In genomic region chr18:48226401-48226800, GRCh38 we compare ENCODE assay signal across 26 cellular contexts.
"Had no signal": no experiment of that assay in that cellular context is flagged by ENCODE, and none has a peak within 500 bp of the region (broad histone marks: within the 10 kb centered on the region; RNA-seq: fewer than 3 reads in every experiment).

No MANE protein-coding gene starts in this region.

- H3K9me3 Mint-ChIP-seq: activated naive CD4-positive, alpha-beta T cell treated with anti-CD3 and anti-CD28 coated beads, Interleukin-2, amount 50 U/mL, for 72 hours; activated T-cell treated with anti-CD3 and anti-CD28 coated beads, Interleukin-2, amount 50 U/mL, for 72 hours; activated T-helper 17 cell treated with anti-CD3 and anti-CD28 coated beads, Interleukin-2, amount 50 U/mL, for 72 hours; T-helper 2 cell treated with Interferon-gamma antibody and Interleukin-4, amounts not matched to agents 5 μg/mL and 100 μg/mL, for 36 hours had no signal

- H3K27me3 ChIP-seq: adrenal gland, body of pancreas, breast epithelium had no signal

- H3K4me3 ChIP-seq: adrenal gland, body of pancreas, breast epithelium, K562 had no signal

- H3K36me3 Mint-ChIP-seq: activated naive CD4-positive, alpha-beta T cell treated with anti-CD3 and anti-CD28 coated beads, Interleukin-2, amount 50 U/mL, for 72 hours had no signal

- H3K4me3 Mint-ChIP-seq: activated T-cell treated with anti-CD3 and anti-CD28 coated beads, Interleukin-2, amount 50 U/mL, for 72 hours had no signal

- H3K27ac Mint-ChIP-seq: activated T-cell treated with anti-CD3 and anti-CD28 coated beads, Interleukin-2, amount 50 U/mL, for 72 hours; activated T-helper 17 cell treated with anti-CD3 and anti-CD28 coated beads, Interleukin-2, amount 50 U/mL, for 72 hours had no signal

- ATAC-seq: activated naive CD4-positive, alpha-beta T cell treated with anti-CD3 and anti-CD28 coated beads, Interleukin-2, amount 50 U/mL, for 72 hours; body of pancreas; K562; Panc1; Right ventricle myocardium inferior; SK-N-SH treated with all-trans-retinoic acid at 6 μM for 48 hours had no signal

- H3K27ac ChIP-seq: body of pancreas had no signal

- H3K27me3 Mint-ChIP-seq: activated T-helper 17 cell treated with anti-CD3 and anti-CD28 coated beads, Interleukin-2, amount 50 U/mL, for 72 hours had no signal

- H3K9me3 ChIP-seq: adrenal gland, body of pancreas, breast epithelium had no signal

- H3K36me3 ChIP-seq: adrenal gland, breast epithelium had no signal

- DNase-seq: activated effector memory CD4-positive, alpha-beta T cell treated with anti-CD3 and anti-CD28 coated beads, Interleukin-2, amount 50 U/mL, for 16 hours; activated naive CD4-positive, alpha-beta T cell; activated T-cell treated with anti-CD3 and anti-CD28 coated beads, Interleukin-2, amount 50 U/mL, for 1 hour; activated T-cell treated with anti-CD3 and anti-CD28 coated beads, Interleukin-2, amount 50 U/mL, for 72 hours; adrenal gland; body of pancreas; cerebellar nuclear complex; NCI-H1048; NCI-H1105 treated with DMSO at 0.1 percent for 48 hours; NCI-H1436; NCI-H1694; NCI-H1930; NCI-H2081 treated with DMSO at 0.1 percent for 48 hours; NCI-H446 treated with DMSO at 0.1 percent for 48 hours; NCI-H524; NCI-H69; SIG-M5; SW 1271 had no signal
